In the genomic region with DNA sequence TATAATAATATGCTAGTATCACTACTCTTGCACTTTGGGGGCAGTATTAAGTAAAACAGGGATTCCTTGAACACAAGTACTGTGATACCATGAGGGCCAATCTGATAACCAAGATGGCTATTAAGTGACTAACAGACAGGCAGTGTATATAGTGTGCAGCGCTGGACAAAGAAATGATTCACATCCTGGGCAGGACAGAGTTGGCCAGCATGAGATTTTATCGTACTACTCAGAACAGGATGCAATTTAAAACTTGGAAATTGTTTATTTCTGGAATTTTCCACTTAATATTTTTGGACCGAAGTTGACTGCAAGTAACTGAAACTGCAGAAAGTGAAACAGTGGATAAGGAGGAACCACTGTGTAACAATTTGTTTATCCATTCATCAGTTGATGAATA, we compare ENCODE assay signal across 10 cellular contexts.
DNase-seq lines count a peak whose midpoint lies in the region; FAIRE-seq lines count a peak whose summit lies in the region.
"Had no signal": no experiment of that assay in that cellular context is flagged by ENCODE, and none has a peak within 500 bp of the region (broad histone marks: within the 10 kb centered on the region; RNA-seq: fewer than 3 reads in every experiment).

No MANE protein-coding gene starts in this region.

- H4K8ac ChIP-seq in mesenchymal stem cell (ENCODE audit: low read length) = no peak overlapping the region

- no peak overlapping the region for H2BK12ac ChIP-seq in mesenchymal stem cell (ENCODE audit: low read length in 2 of 2)

- WGBS in mesenchymal stem cell = 1% methylated on average over 3 of the region's 3 CpGs

- H3K23ac ChIP-seq in mesenchymal stem cell (ENCODE audit: low read length in 2 of 2) = no peak overlapping the region

- peak; percentile 81 for FAIRE-seq in RCC 7860 (lab: Jason Lieb, UNC)
- FAIRE-seq in endometrium (lab: Jason Lieb, UNC) = peak; percentile 31
- FAIRE-seq in frontal cortex (lab: Jason Lieb, UNC) = no peak

- peak overlapping the region; percentile 47 for H3K27ac ChIP-seq in mesenchymal stem cell (ENCODE audit: low read length, poor library complexity, severe bottlenecking)

- DNase-seq in AG08395 (ENCODE audit: low spot score) (peak; percentile 63), RCC 7860 (ENCODE audit: low spot score) (peak; percentile 73), mesenchymal stem cell (peak; percentile 94), frontal cortex (ENCODE audit: low spot score in 2 of 2) (no peak), iPS-NIHi7 (ENCODE audit: extremely low spot score) (no peak), NCI-H524 (lab: John Stamatoyannopoulos, UW) (no peak)
- no peak for DNase-seq in activated T-cell treated with anti-CD3 and anti-CD28 coated beads, Interleukin-2, amount 50 U/mL, for 48 hours
- DNase-seq: activated CD8-positive, alpha-beta T cell treated with anti-CD3 and anti-CD28 coated beads for 36 hours; CD8-positive, alpha-beta memory T cell had no signal

- no peak overlapping the region for H2BK15ac ChIP-seq in mesenchymal stem cell (ENCODE audit: low read depth, poor library complexity, severe bottlenecking)

- H3K27me3 ChIP-seq in mesenchymal stem cell (ENCODE audit: control insufficient read depth in 1 of 2, insufficient read depth in 1 of 2, low read length in 2 of 2) = no peaks in the 10 kb centered on the region

- H2AK5ac ChIP-seq in mesenchymal stem cell (ENCODE audit: low read length, severe bottlenecking) = no peak overlapping the region

- no peaks in the 10 kb centered on the region for H3K36me3 ChIP-seq in mesenchymal stem cell (ENCODE audit: control insufficient read depth in 1 of 2, insufficient read depth in 2 of 2, low read depth in 1 of 2, low read length in 2 of 2)

- H3K9me3 ChIP-seq in mesenchymal stem cell (ENCODE audit: control insufficient read depth, low read length) = peaks cover 6% of the 10 kb centered on the region

- H2BK5ac ChIP-seq in mesenchymal stem cell (ENCODE audit: low read depth, low read length, poor library complexity, severe bottlenecking) = no peak overlapping the region

- no peak overlapping the region for H4K91ac ChIP-seq in mesenchymal stem cell (ENCODE audit: low read length)

- H3K18ac ChIP-seq in mesenchymal stem cell (ENCODE audit: low read depth in 1 of 2, low read length in 2 of 2) = peak overlapping the region in 1 of 2 experiments; percentile 5

- H3K4me1 ChIP-seq in mesenchymal stem cell (ENCODE audit: control insufficient read depth, insufficient read depth, low read depth, low read length) = no peaks in the 10 kb centered on the region

- no peak overlapping the region for H3K14ac ChIP-seq in mesenchymal stem cell (ENCODE audit: low read length in 2 of 2)

- no peaks in the 10 kb centered on the region for H3K79me1 ChIP-seq in mesenchymal stem cell (replicated peaks; ENCODE audit: low read length, poor library complexity, severe bottlenecking)

- H3K9ac ChIP-seq in mesenchymal stem cell (ENCODE audit: low read length) = peak overlapping the region; percentile 72

- H2BK120ac ChIP-seq in mesenchymal stem cell (ENCODE audit: low read depth, low read length) = no peak overlapping the region

- no peak overlapping the region for H3K4me2 ChIP-seq in mesenchymal stem cell (ENCODE audit: low read length, poor library complexity, severe bottlenecking)

- no peak overlapping the region for H3K4ac ChIP-seq in mesenchymal stem cell (ENCODE audit: low read depth in 1 of 2, low read length in 2 of 2)

- H3K4me3 ChIP-seq in mesenchymal stem cell (ENCODE audit: insufficient read depth in 1 of 2, low read depth in 1 of 2, low read length in 2 of 2) = peak overlapping the region in 1 of 2 experiments; percentile 60

- H2AFZ ChIP-seq in mesenchymal stem cell (ENCODE audit: low read depth, low read length) = no peak overlapping the region

Comparison
In these comparisons a context has a peak if more than half of its experiments do, and no peak if none do; other contexts are left out.
1. DNase-seq: peak in AG08395 (single experiment), RCC 7860 (single experiment) and mesenchymal stem cell (single experiment); none in frontal cortex (0 of 2), iPS-NIHi7 (single experiment), activated T-cell treated with anti-CD3 and anti-CD28 coated beads, Interleukin-2, amount 50 U/mL, for 48 hours (0 of 2) and NCI-H524 (0 of 2).